1 cellular context compared by ENCODE assay signal in the genomic region with DNA sequence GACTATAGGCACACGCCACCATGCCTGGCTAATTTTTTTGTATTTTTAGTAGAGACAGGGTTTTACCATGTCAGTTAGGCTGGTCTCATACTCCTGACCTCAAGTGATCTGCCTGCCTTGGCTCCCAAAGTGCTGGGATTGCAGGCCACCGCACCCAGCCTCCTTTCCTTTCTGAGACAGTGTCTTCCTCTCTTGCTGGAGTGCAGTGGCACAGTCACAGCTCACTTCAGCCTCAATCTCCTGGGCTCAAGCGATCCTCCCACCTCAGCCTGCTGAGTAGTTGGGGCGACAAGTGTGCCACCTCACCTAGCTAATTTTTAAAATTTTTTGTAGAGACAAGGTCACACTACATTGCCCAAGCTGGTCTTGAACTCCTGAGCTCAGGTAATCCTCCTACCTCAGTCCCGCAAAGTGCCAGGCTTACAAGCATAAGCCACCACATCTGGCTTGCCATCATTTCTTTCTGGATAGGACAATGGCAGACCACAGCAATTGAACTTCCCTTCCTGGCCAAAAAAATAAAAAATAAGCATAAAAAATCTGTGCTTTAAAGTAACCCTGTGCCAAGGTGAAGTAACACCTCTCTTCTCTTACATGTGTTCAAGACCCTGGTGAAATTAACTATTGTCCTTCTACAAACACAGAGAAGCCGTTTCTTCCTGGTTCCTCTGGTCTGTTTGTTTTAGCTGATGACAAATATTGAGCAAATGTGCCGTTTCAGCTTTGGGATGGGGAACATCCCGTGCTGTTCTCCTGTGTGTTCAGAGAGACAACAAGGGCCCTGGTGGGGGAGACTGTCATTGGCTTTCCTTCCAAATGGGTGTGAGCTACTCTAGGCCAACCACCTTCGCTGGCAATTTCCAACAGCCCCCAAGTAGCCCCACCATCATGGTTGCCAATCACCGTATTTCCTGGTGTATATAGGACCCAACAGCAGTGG.
TF ChIP-seq lines count a peak whose summit lies in the region.

No MANE protein-coding gene starts in this region.

TF ChIP-seq in SK-N-SH, 30 proteins besides CTCF, POLR2A, EP300 and RAD21 (continued from another document):
- TF ChIP-seq, protein P1, sequence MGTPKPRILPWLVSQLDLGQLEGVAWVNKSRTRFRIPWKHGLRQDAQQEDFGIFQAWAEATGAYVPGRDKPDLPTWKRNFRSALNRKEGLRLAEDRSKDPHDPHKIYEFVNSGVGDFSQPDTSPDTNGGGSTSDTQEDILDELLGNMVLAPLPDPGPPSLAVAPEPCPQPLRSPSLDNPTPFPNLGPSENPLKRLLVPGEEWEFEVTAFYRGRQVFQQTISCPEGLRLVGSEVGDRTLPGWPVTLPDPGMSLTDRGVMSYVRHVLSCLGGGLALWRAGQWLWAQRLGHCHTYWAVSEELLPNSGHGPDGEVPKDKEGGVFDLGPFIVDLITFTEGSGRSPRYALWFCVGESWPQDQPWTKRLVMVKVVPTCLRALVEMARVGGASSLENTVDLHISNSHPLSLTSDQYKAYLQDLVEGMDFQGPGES (IDR thresholded peaks at IDR 0.05; ENCODE audit: low read depth, low read length) = no peak
- TF ChIP-seq, protein P2, sequence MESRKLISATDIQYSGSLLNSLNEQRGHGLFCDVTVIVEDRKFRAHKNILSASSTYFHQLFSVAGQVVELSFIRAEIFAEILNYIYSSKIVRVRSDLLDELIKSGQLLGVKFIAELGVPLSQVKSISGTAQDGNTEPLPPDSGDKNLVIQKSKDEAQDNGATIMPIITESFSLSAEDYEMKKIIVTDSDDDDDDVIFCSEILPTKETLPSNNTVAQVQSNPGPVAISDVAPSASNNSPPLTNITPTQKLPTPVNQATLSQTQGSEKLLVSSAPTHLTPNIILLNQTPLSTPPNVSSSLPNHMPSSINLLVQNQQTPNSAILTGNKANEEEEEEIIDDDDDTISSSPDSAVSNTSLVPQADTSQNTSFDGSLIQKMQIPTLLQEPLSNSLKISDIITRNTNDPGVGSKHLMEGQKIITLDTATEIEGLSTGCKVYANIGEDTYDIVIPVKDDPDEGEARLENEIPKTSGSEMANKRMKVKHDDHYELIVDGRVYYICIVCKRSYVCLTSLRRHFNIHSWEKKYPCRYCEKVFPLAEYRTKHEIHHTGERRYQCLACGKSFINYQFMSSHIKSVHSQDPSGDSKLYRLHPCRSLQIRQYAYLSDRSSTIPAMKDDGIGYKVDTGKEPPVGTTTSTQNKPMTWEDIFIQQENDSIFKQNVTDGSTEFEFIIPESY (IDR thresholded peaks at IDR 0.05; ENCODE audit: borderline replicate concordance, low read depth) = no peak
- TF ChIP-seq GABPA (IDR thresholded peaks at IDR 0.05; ENCODE audit: low read depth) = no peak
